Comparison of ENCODE assay signal across 17 cellular contexts in genomic region chr3:118792191-118792590, GRCh38.
DNase-seq lines count a peak whose midpoint lies in the region; ATAC-seq, FAIRE-seq and TF ChIP-seq lines count a peak whose summit lies in the region.
"Had no signal": no experiment of that assay in that cellular context is flagged by ENCODE, and none has a peak within 500 bp of the region (broad histone marks: within the 10 kb centered on the region; RNA-seq: fewer than 3 reads in every experiment).

No MANE protein-coding gene starts in this region.

- DNase-seq in GM12878 (ENCODE audit: low read depth, low spot score) (no peak), NCI-H2227 (lab: John Stamatoyannopoulos, UW; ENCODE audit: unreplicated experiment) (no peak), GM13977 (ENCODE audit: low spot score) (no peak), T-helper 9 cell (no peak), uterus (no peak)
- DNase-seq: ACHN; CD4-positive, alpha-beta memory T cell; DMS79; EL; IMR-90; KG1 had no signal

- RAD21 ChIA-PET in GM12878 (lab: Charles Lee; ENCODE audit: unreplicated experiment): interaction anchor here (0.7 to 1.0 kb wide), 3 partner anchors 9 to 27 kb away, joined by 3 to 4 read pairs (median 3); no protein-coding TSS in a partner anchor

- H4K20me1 ChIP-seq in DOHH2 (ENCODE audit: control insufficient read depth, insufficient read depth, low read depth, low read length): no peaks in the 10 kb centered on the region
- no peaks in the 10 kb centered on the region for H4K20me1 ChIP-seq in GM12878 (ENCODE audit: control insufficient read depth, insufficient read depth)

- H3K9me2 ChIP-seq in DOHH2 (replicated peaks; ENCODE audit: control insufficient read depth, low read length): no peaks in the 10 kb centered on the region

- ATAC-seq in GM21723 (IDR thresholded peaks at IDR 0.05; ENCODE audit: unreplicated experiment) (peak; percentile 47), GM12878 (peak; percentile 12; the same call in 2 of the 3 replicates)

- no peaks in the 10 kb centered on the region for H3F3A ChIP-seq in DOHH2 (ENCODE audit: control insufficient read depth, insufficient read depth)

- H3K4me3 ChIP-seq in DOHH2 (ENCODE audit: low read length) (no peak overlapping the region), GM12878 (no peak overlapping the region), uterus (no peak overlapping the region)

- SMC1A ChIA-PET in GM12878 (lab: Charles Lee; ENCODE audit: uncharacterized antibody, unreplicated experiment): interaction anchor here (1.0 to 1.6 kb wide), 4 partner anchors 10 to 12 kb away, joined by 4 to 6 read pairs (median 5); no protein-coding TSS in a partner anchor

- TF ChIP-seq POLR2A in GM12878 (IDR thresholded peaks at IDR 0.05; ENCODE audit: low read depth, low read length) (no peak), uterus (IDR thresholded peaks at IDR 0.05) (no peak)

- FAIRE-seq in GM12878 (lab: Jason Lieb, UNC): no peak
- FAIRE-seq: G401.6, GM18507, H54 had no signal

- no peak overlapping the region for H3K9ac ChIP-seq in GM12878 (ENCODE audit: control insufficient read depth, insufficient read depth, low read length)

- CTCF ChIA-PET in GM12878 (lab: Yijun Ruan, JAX): interaction anchor here (1.2 kb wide), 1 partner anchor 13 kb away, joined by 4 read pairs; no protein-coding TSS in a partner anchor

- H3K79me2 ChIP-seq in DOHH2 (ENCODE audit: control insufficient read depth, low read length): no peaks in the 10 kb centered on the region
- no peaks in the 10 kb centered on the region; the same call in none of the 2 replicates for H3K79me2 ChIP-seq in GM12878 (ENCODE audit: control insufficient read depth, insufficient read depth, low read length)

- intact Hi-C loops in GM12878 (cut with micrococcal nuclease; ENCODE audit: unreplicated experiment): no loop called here
- intact Hi-C loops in uterus (cut with DNase I; ENCODE audit: low total_unique reads): no loop called here

- BruUV-seq in GM12878 (replicated peaks; lab: Mats Ljungman, UMichigan): no TSS peak

- in situ Hi-C loops in GM12878 (cut with MboI) (no loop called here), GM13977 (cut with MboI; ENCODE audit: low pct_unique_long_range_greater_than_20kb, low sequenced_read_pairs, unreplicated experiment) (no loop called here)

- H3K27ac ChIP-seq in DOHH2 (ENCODE audit: low read depth, low read length): 0 out of 2 replicates have a peak overlapping the region, but pooled peaks have one; percentile 9
- H3K27ac ChIP-seq in GM12878 (ENCODE audit: control insufficient read depth, insufficient read depth): no peak overlapping the region
- H3K27ac ChIP-seq in uterus: no peak overlapping the region
- H3K27ac ChIP-seq: C4-2B had no signal

- no peak overlapping the region for H3K4me2 ChIP-seq in DOHH2 (ENCODE audit: low read length)
- H3K4me2 ChIP-seq in GM12878 (ENCODE audit: control insufficient read depth, insufficient read depth): no peak overlapping the region

- H3K36me3 ChIP-seq in DOHH2 (ENCODE audit: control insufficient read depth, low read length) (no peaks in the 10 kb centered on the region), GM12878 (ENCODE audit: control insufficient read depth in 2 of 2, insufficient read depth in 2 of 2, low read length in 1 of 2) (no peaks in the 10 kb centered on the region), uterus (no peaks in the 10 kb centered on the region)

- TF ChIP-seq RAD21 in GM12878 (IDR thresholded peaks at IDR 0.05; ENCODE audit: insufficient read depth, low read depth, low read length): no peak

- H3K27me3 ChIP-seq in DOHH2 (ENCODE audit: control insufficient read depth, low read length): no peaks in the 10 kb centered on the region
- H3K27me3 ChIP-seq in GM12878 (replicated peaks in 1 of 2; ENCODE audit: control insufficient read depth in 2 of 2, insufficient read depth in 2 of 2, low read length in 1 of 2): no peaks in the 10 kb centered on the region
- H3K27me3 ChIP-seq in uterus: no peaks in the 10 kb centered on the region

- no peak for TF ChIP-seq CTCF in DOHH2 (IDR thresholded peaks at IDR 0.05; ENCODE audit: low read depth, low read length, poor library complexity, severe bottlenecking)
- no peak for TF ChIP-seq CTCF in GM12878 (IDR thresholded peaks at IDR 0.05 in 2 of 3, conservative IDR thresholded peaks at IDR 0.05 in 1 of 3; ENCODE audit: control insufficient read depth in 2 of 3, extremely low read depth in 1 of 3, insufficient read depth in 1 of 3, low read depth in 3 of 3, low read length in 3 of 3)
- TF ChIP-seq CTCF in GM13977 (IDR thresholded peaks at IDR 0.05; ENCODE audit: extremely low read depth, insufficient read depth, missing control alignments): no peak
- TF ChIP-seq CTCF in uterus (IDR thresholded peaks at IDR 0.05): no peak

- no peaks in the 10 kb centered on the region for H3K9me3 ChIP-seq in DOHH2 (ENCODE audit: control insufficient read depth, insufficient read depth, low read length)
- H3K9me3 ChIP-seq in GM12878 (replicated peaks; ENCODE audit: control insufficient read depth, insufficient read depth, low read length): no peaks in the 10 kb centered on the region
- H3K9me3 ChIP-seq in uterus: no peaks in the 10 kb centered on the region

- H2AFZ ChIP-seq in GM12878 (ENCODE audit: control insufficient read depth, low read depth, low read length): no peak overlapping the region

- TF ChIP-seq EP300 in GM12878 (IDR thresholded peaks at IDR 0.05; ENCODE audit: borderline replicate concordance in 1 of 2, control insufficient read depth in 1 of 2, low read depth in 2 of 2, low read length in 2 of 2): no peak

- H3K4me1 ChIP-seq in DOHH2 (ENCODE audit: control insufficient read depth, low read length) (peaks cover 12% of the 10 kb centered on the region), GM12878 (ENCODE audit: control insufficient read depth, insufficient read depth, low read length) (peaks cover 3% of the 10 kb centered on the region; the same call in 1 of the 2 replicates), uterus (no peaks in the 10 kb centered on the region)

- WGBS in GM12878 (ENCODE audit: insufficient coverage, insufficient replicate concordance, low lambda C conversion rate, missing lambda C conversion rate): 33% methylated on average over 4 of the region's 4 CpGs

- POLR2A ChIA-PET in GM12878 (lab: Charles Lee): interaction anchor here (0.9 to 2.5 kb wide), 3 partner anchors 9 to 16 kb away, joined by 3 to 9 read pairs (median 3); no protein-coding TSS in a partner anchor

TF ChIP-seq in GM12878, 131 proteins besides CTCF, POLR2A, EP300 and RAD21:
- TF ChIP-seq SREBF2 (IDR thresholded peaks at IDR 0.05; ENCODE audit: low read length): no peak
- TF ChIP-seq TCF7 (IDR thresholded peaks at IDR 0.05; ENCODE audit: borderline replicate concordance): no peak
- no peak for TF ChIP-seq PBX3 (IDR thresholded peaks at IDR 0.05; ENCODE audit: insufficient replicate concordance, low read depth, low read length)
- TF ChIP-seq KLF5 (IDR thresholded peaks at IDR 0.05; ENCODE audit: partially characterized antibody): no peak
- no peak for TF ChIP-seq WRNIP1 (IDR thresholded peaks at IDR 0.05; ENCODE audit: borderline replicate concordance, low read depth, low read length)
- TF ChIP-seq NFIC (IDR thresholded peaks at IDR 0.05; ENCODE audit: low read depth, low read length): no peak
- TF ChIP-seq, protein P1, sequence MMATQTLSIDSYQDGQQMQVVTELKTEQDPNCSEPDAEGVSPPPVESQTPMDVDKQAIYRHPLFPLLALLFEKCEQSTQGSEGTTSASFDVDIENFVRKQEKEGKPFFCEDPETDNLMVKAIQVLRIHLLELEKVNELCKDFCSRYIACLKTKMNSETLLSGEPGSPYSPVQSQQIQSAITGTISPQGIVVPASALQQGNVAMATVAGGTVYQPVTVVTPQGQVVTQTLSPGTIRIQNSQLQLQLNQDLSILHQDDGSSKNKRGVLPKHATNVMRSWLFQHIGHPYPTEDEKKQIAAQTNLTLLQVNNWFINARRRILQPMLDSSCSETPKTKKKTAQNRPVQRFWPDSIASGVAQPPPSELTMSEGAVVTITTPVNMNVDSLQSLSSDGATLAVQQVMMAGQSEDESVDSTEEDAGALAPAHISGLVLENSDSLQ (IDR thresholded peaks at IDR 0.05): peak; percentile 66
- TF ChIP-seq SUPT20H (IDR thresholded peaks at IDR 0.05; ENCODE audit: borderline replicate concordance, control insufficient read depth, low read depth, low read length): no peak
TF ChIP-seq in GM12878: peak in this region for 1.
